In the genomic region with DNA sequence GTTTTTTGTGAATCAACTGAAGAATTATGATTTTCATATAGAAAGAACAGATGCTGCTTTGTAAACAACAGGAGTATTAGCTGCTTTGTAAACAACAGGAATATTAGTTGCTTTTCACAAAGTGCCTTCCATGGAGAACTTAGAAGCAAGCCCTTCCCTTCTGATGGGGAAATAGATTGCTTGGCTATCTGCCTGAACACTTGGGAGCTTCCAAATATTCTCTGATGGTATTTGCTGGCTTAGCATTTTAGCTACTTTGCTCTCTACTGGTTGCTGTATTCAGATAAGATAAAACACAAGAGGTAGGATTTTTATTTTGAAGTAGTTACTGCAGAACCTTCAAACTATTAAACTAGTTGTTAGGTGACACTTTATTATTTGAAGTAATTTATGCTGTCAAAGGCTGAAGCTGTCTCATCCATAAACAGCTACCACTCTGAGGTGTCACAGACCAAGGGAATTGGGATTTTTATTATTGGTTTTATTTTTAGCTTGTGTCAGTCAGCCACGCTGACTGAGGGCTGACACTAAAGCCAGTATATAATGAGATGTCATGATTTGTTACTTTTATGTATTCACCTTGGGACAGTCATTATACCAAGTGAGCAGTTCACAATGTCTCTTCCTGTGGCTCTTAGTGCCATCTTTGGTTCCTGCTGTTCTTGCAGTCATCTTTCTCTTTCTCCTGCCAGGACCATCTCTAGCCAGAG, we compare ENCODE assay signal across 1 cellular context.
TF ChIP-seq lines count a peak whose summit lies in the region.

No MANE protein-coding gene starts in this region.

TF ChIP-seq in HepG2, 621 proteins besides CTCF, POLR2A, EP300 and RAD21:
- TF ChIP-seq ZNF775 (CRISPR knock-in tag; IDR thresholded peaks at IDR 0.05; ENCODE audit: borderline replicate concordance): no peak
- TF ChIP-seq MAFF (IDR thresholded peaks at IDR 0.05; ENCODE audit: low read depth, low read length): 0 out of 2 replicates have a peak, but pooled peaks have one; percentile 13
- TF ChIP-seq MAFK (conservative IDR thresholded peaks at IDR 0.05 in 1 of 2, IDR thresholded peaks at IDR 0.05 in 1 of 2; ENCODE audit: low read length in 2 of 2): 0 out of 4 replicates have a peak, but pooled peaks have one; percentile 11 to 12
- TF ChIP-seq SRF (IDR thresholded peaks at IDR 0.05; ENCODE audit: low read depth, low read length): no peak
- TF ChIP-seq NFIB (CRISPR knock-in tag; IDR thresholded peaks at IDR 0.05; ENCODE audit: borderline replicate concordance): no peak
